Comparison of ENCODE assay signal across 16 cellular contexts in the genomic region with DNA sequence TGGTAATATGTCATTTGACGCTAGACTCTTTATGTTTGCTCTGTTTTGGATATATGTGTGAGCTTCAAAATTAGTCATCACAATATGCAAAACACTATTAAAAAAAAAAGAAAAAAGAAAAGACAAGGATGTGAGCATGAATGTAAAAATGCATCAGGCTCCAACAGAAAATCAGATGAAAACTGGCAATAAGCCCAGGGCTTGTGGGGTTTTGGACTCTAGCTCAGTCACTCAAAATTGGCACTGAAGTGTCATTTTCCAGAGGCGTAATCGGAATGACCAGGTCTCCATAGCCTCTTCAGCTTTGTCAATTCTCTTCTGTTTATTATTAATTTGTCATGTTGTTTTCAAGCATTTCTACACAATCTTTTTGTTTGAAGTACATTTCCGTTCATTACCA.
DNase-seq lines count a peak whose midpoint lies in the region; ATAC-seq and TF ChIP-seq lines count a peak whose summit lies in the region.
"Had no signal": no experiment of that assay in that cellular context is flagged by ENCODE, and none has a peak within 500 bp of the region (broad histone marks: within the 10 kb centered on the region; RNA-seq: fewer than 3 reads in every experiment).

No MANE protein-coding gene starts in this region.

- TF ChIP-seq CTCF in dorsolateral prefrontal cortex (IDR thresholded peaks at IDR 0.05 in 54 of 56, conservative IDR thresholded peaks at IDR 0.05 in 2 of 56; ENCODE audit: low read depth in 1 of 56, partially characterized antibody in 56 of 56) = no peak

- peak; percentile 31 for DNase-seq in NCI-H1092 treated with DMSO at 0.1 percent for 48 hours (lab: John Stamatoyannopoulos, UW)
- no peak for DNase-seq in NCI-H1092 (lab: John Stamatoyannopoulos, UW)
- peak; percentile 7 for DNase-seq in HT1080 (ENCODE audit: low read depth)
- DNase-seq in NCI-H69 (lab: John Stamatoyannopoulos, UW) = peak; percentile 61
- DNase-seq in dorsolateral prefrontal cortex = peak in 1 of 10 donors; percentile 31
- DNase-seq in dermis blood vessel endothelial cell = no peak
- DNase-seq: Caco-2; CD4-positive, CD25-positive, alpha-beta regulatory T cell; NCI-H1694 treated with DMSO at 0.1 percent for 48 hours; NCI-H345; SHP77 treated with DMSO at 0.1 percent for 48 hours; SK-N-SH had no signal

- ATAC-seq in GM21786 (IDR thresholded peaks at IDR 0.05; ENCODE audit: unreplicated experiment) (no peak), HG02588 (IDR thresholded peaks at IDR 0.05; ENCODE audit: unreplicated experiment) (no peak)

- intact Hi-C loops in dorsolateral prefrontal cortex (cut with DNase I) = loop anchor here in 1 of 2 donors (10.0 kb wide), 1 partner anchor 140 kb away; a partner anchor contains a TSS

- H3K4me3 ChIP-seq in dorsolateral prefrontal cortex = no peak overlapping the region

- peak overlapping the region in 31 of 59 donors; percentile 0 to 82 (median 57) for H3K27ac ChIP-seq in dorsolateral prefrontal cortex
- H3K27ac ChIP-seq: 22Rv1, KMS-11 had no signal

- H3K27me3 ChIP-seq in dorsolateral prefrontal cortex = no peaks in the 10 kb centered on the region

Comparison
In these comparisons a context has a peak if more than half of its experiments do, and no peak if none do; other contexts are left out.
1. DNase-seq: peak in NCI-H1092 treated with DMSO at 0.1 percent for 48 hours (single experiment), HT1080 (single experiment) and NCI-H69 (single experiment); none in NCI-H1092 (single experiment) and dermis blood vessel endothelial cell (single experiment).